ENCODE assay signal across 1 cellular context in genomic region chr19:3366761-3367571, GRCh38.
TF ChIP-seq lines count a peak whose summit lies in the region.

No MANE protein-coding gene starts in this region.

TF ChIP-seq in GM12878, 131 proteins besides CTCF, POLR2A, EP300 and RAD21 (continued from another document):
- TF ChIP-seq NR2C1 (IDR thresholded peaks at IDR 0.05): peak; percentile 41; the same call in 1 of the 2 replicates
- TF ChIP-seq POU2F2 (IDR thresholded peaks at IDR 0.05; ENCODE audit: borderline replicate concordance, low read depth, low read length): no peak
- no peak for TF ChIP-seq BMI1 (IDR thresholded peaks at IDR 0.05; ENCODE audit: borderline replicate concordance)
- TF ChIP-seq, protein P1, sequence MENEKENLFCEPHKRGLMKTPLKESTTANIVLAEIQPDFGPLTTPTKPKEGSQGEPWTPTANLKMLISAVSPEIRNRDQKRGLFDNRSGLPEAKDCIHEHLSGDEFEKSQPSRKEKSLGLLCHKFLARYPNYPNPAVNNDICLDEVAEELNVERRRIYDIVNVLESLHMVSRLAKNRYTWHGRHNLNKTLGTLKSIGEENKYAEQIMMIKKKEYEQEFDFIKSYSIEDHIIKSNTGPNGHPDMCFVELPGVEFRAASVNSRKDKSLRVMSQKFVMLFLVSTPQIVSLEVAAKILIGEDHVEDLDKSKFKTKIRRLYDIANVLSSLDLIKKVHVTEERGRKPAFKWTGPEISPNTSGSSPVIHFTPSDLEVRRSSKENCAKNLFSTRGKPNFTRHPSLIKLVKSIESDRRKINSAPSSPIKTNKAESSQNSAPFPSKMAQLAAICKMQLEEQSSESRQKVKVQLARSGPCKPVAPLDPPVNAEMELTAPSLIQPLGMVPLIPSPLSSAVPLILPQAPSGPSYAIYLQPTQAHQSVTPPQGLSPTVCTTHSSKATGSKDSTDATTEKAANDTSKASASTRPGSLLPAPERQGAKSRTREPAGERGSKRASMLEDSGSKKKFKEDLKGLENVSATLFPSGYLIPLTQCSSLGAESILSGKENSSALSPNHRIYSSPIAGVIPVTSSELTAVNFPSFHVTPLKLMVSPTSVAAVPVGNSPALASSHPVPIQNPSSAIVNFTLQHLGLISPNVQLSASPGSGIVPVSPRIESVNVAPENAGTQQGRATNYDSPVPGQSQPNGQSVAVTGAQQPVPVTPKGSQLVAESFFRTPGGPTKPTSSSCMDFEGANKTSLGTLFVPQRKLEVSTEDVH (IDR thresholded peaks at IDR 0.05; ENCODE audit: low read depth, partially characterized antibody): no peak
- TF ChIP-seq ZNF207 (IDR thresholded peaks at IDR 0.05; ENCODE audit: borderline replicate concordance): no peak; the same call in 1 of the 2 replicates
